ENCODE assay signal across 8 cellular contexts in the genomic region with DNA sequence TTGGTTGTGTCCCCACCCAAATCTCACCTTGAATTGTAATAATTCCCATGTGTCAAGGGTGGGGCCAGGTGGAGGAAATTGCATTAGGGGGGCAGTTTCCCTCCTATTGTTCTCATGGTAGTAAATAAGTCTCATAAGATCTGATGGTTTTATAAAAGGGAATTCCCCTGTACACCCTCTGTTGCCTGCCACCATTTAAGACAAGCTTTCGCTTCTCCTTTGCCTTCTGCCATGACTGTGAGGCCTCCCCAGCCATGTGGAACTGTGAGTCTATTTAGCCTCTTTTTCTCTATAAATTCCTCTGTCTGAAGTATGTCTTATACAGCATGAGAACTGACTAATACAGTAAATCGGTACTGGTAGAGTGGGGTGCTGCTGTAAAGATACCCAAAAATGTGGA.
A peak's percentile ranks its signal among the peaks of the same experiment; 100 is the strongest.
DNase-seq lines count a peak whose midpoint lies in the region; ATAC-seq, FAIRE-seq and TF ChIP-seq lines count a peak whose summit lies in the region.
"Not testable (repeated sequence)": the region's sequence is repeated elsewhere in the genome, so short reads cannot be mapped to it uniquely, and the experiment has no call there.

No MANE protein-coding gene starts in this region.

- intact Hi-C loops in OCI-LY7 (cut with micrococcal nuclease; ENCODE audit: unreplicated experiment) = not testable (repeated sequence)

- not testable (repeated sequence) for TF ChIP-seq CTCF in OCI-LY7 (conservative IDR thresholded peaks at IDR 0.05; ENCODE audit: low read length)

- H3K27ac ChIP-seq in OCI-LY7 (ENCODE audit: low read depth, low read length, poor library complexity, severe bottlenecking) = peak overlapping the region; percentile 81

- TF ChIP-seq POLR2A in GM12891 (IDR thresholded peaks at IDR 0.05; ENCODE audit: low read depth, low read length) = not testable (repeated sequence)

- H3K36me3 ChIP-seq in OCI-LY7 (ENCODE audit: insufficient read depth, low read length) = peaks cover 13% of the 10 kb centered on the region

- BruUV-seq in OCI-LY7 (replicated peaks; lab: Mats Ljungman, UMichigan) = not testable (repeated sequence)

- CTCF ChIA-PET in OCI-LY7 (lab: Charles Lee; ENCODE audit: unreplicated experiment) = not testable (repeated sequence)

- not testable (repeated sequence) for H3K79me2 ChIP-seq in OCI-LY7 (ENCODE audit: insufficient read depth, low read depth, low read length)

- POLR2A ChIA-PET in OCI-LY7 (lab: Charles Lee) = not testable (repeated sequence)

- FAIRE-seq in GM12891 (lab: Jason Lieb, UNC) = not testable (repeated sequence)

- H2AFZ ChIP-seq in OCI-LY7 (ENCODE audit: low read length) = peak overlapping the region; percentile 71

- H4K20me1 ChIP-seq in OCI-LY7 (ENCODE audit: insufficient read depth, low read length) = not testable (repeated sequence)

- peaks cover 31% of the 10 kb centered on the region for H3K9me3 ChIP-seq in OCI-LY7 (ENCODE audit: low read length)

- not testable (repeated sequence) for DNase-seq in GM12891 (ENCODE audit: insufficient read length, low spot score); stimulated activated naive CD8-positive, alpha-beta T cell treated with anti-CD3 and anti-CD28 coated beads, Interleukin-15, Interleukin-2, amounts not matched to agents 100 U/mL and 50 U/mL, for 24 hours
- peak; percentile 75 for DNase-seq in OCI-LY7 (ENCODE audit: low spot score)

- peak overlapping the region; percentile 44 for H3K4me2 ChIP-seq in OCI-LY7 (ENCODE audit: low read length)

- ATAC-seq in GM18868 (IDR thresholded peaks at IDR 0.05; ENCODE audit: unreplicated experiment) = peak; percentile 96
- peak; percentile 93 for ATAC-seq in GM21360 (IDR thresholded peaks at IDR 0.05; ENCODE audit: unreplicated experiment)
- peak; percentile 78 for ATAC-seq in HG02623 (IDR thresholded peaks at IDR 0.05; ENCODE audit: unreplicated experiment)
- peak; percentile 75 for ATAC-seq in HG02981 (IDR thresholded peaks at IDR 0.05; ENCODE audit: unreplicated experiment)
- ATAC-seq in HG03442 (IDR thresholded peaks at IDR 0.05; ENCODE audit: unreplicated experiment) = peak; percentile 73
- peak; percentile 59 for ATAC-seq in stimulated activated naive CD8-positive, alpha-beta T cell treated with anti-CD3 and anti-CD28 coated beads, Interleukin-15, Interleukin-2, amounts not matched to agents 100 U/mL and 50 U/mL, for 24 hours

- not testable (repeated sequence) for H3K9me2 ChIP-seq in OCI-LY7 (ENCODE audit: insufficient read depth, low read length)

- peak overlapping the region; percentile 27 for H3K4me3 ChIP-seq in OCI-LY7 (ENCODE audit: low read depth, low read length, poor library complexity, severe bottlenecking)

- peaks cover 18% of the 10 kb centered on the region for H3K4me1 ChIP-seq in OCI-LY7 (ENCODE audit: insufficient read depth, low read length, poor library complexity, severe bottlenecking)

TF ChIP-seq in GM12891, 5 proteins besides CTCF, POLR2A, EP300 and RAD21:
- TF ChIP-seq SPI1 (IDR thresholded peaks at IDR 0.05; ENCODE audit: low read depth, low read length) = peak; percentile 53
